8 cellular contexts compared by ENCODE assay signal in the genomic region with DNA sequence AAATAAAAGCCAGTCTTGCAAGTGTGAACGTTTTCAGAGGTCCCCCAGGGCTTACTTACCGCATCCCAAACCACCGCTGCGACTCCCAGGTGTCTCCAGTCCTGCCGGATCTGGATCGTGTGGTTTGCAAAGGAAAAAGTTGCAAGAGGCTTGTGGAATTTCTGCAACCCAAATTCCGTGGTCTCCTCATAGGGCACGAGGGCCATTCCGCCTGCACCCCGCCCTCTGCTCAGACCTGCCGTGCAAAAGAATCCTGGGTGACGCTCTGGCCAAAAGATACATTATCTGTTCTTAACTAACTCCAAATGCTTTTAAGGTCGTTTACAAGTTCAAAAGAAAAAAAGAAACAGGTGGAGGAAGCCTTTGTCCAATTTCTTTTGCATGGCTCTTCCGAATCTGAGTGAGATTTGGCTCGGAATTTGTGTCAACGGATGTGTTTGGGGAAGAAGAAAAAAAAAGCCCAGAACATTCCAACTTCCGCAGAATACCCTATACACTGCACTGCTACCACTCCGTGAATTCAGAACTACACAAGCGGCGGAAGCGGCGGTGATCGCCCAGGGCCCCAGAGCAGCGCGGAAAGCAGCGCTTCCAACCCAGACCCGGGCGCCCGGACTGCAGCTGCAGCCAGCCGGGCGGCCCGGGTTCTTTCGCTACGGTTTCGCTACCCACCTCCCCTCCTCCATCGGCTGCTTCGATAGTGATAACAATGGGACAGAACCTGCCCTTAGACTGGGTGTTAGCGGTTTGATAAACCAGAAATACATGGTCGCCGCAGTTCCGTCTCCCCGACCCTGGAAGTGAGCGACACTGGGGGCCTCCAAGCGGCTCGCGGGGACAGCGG. TPM values are rescaled to one million over a fixed set of nuclear protein-coding genes. Genes with fewer than 3 reads are reported as not detected.
DNase-seq lines count a peak whose midpoint lies in the region; ATAC-seq, FAIRE-seq and TF ChIP-seq lines count a peak whose summit lies in the region.

No MANE protein-coding gene starts in this region.

- H3K4me3 Mint-ChIP-seq in activated naive CD8-positive, alpha-beta T cell treated with anti-CD3 and anti-CD28 coated beads, Interleukin-2, amount 50 U/mL, for 24 hours = peak overlapping the region; percentile 88
- peak overlapping the region; percentile 96 for H3K4me3 Mint-ChIP-seq in type B pancreatic cell

- H3K9me3 ChIP-seq in cardiac muscle cell (ENCODE audit: low read depth) = no peaks in the 10 kb centered on the region
- no peaks in the 10 kb centered on the region for H3K9me3 ChIP-seq in pancreas

- peaks cover 8% of the 10 kb centered on the region for H3K4me1 ChIP-seq in cardiac muscle cell (ENCODE audit: low read depth)
- peaks cover 0 to 7% (median 5%) of the 10 kb centered on the region in 3 donors for H3K4me1 ChIP-seq in pancreas

- no peak for TF ChIP-seq CTCF in cardiac muscle cell (IDR thresholded peaks at IDR 0.05; ENCODE audit: low read depth, low read length)
- no peak for TF ChIP-seq CTCF in pancreas (IDR thresholded peaks at IDR 0.05)
- TF ChIP-seq CTCF in type B pancreatic cell (conservative IDR thresholded peaks at IDR 0.05) = no peak

- no peaks in the 10 kb centered on the region for H3K27me3 ChIP-seq in cardiac muscle cell
- H3K27me3 ChIP-seq in pancreas = no peaks in the 10 kb centered on the region

- in situ Hi-C loops in G401 (cut with HindIII; ENCODE audit: low sequenced_read_pairs) = no loop called here

- peaks cover 69% of the 10 kb centered on the region for H3K4me1 Mint-ChIP-seq in activated naive CD8-positive, alpha-beta T cell treated with anti-CD3 and anti-CD28 coated beads, Interleukin-2, amount 50 U/mL, for 24 hours
- peaks cover 23% of the 10 kb centered on the region for H3K4me1 Mint-ChIP-seq in type B pancreatic cell (ENCODE audit: unreplicated experiment)

- H3K27ac ChIP-seq in cardiac muscle cell (peak overlapping the region; percentile 91), pancreas (peak overlapping the region; percentile 65 to 98 (median 93))

- no peak for FAIRE-seq in pancreas (lab: Jason Lieb, UNC)

- intact Hi-C loops in pancreas (cut with DNase I) = no loop called here

- H3K36me3 ChIP-seq in cardiac muscle cell = peaks cover 24% of the 10 kb centered on the region
- H3K36me3 ChIP-seq in pancreas = no peaks in the 10 kb centered on the region

- no peaks in the 10 kb centered on the region for H3K9me3 Mint-ChIP-seq in activated naive CD8-positive, alpha-beta T cell treated with anti-CD3 and anti-CD28 coated beads, Interleukin-2, amount 50 U/mL, for 24 hours
- H3K9me3 Mint-ChIP-seq in type B pancreatic cell = no peaks in the 10 kb centered on the region

- no peaks in the 10 kb centered on the region for H3K27me3 Mint-ChIP-seq in activated naive CD8-positive, alpha-beta T cell treated with anti-CD3 and anti-CD28 coated beads, Interleukin-2, amount 50 U/mL, for 24 hours
- H3K27me3 Mint-ChIP-seq in type B pancreatic cell = no peaks in the 10 kb centered on the region

- H3K36me3 Mint-ChIP-seq in activated naive CD8-positive, alpha-beta T cell treated with anti-CD3 and anti-CD28 coated beads, Interleukin-2, amount 50 U/mL, for 24 hours (ENCODE audit: low read depth) = peaks cover 36% of the 10 kb centered on the region
- H3K36me3 Mint-ChIP-seq in type B pancreatic cell = peaks cover 22% of the 10 kb centered on the region

- ATAC-seq in GM21723 (IDR thresholded peaks at IDR 0.05; ENCODE audit: unreplicated experiment) (peak; percentile 43), SK-N-SH treated with all-trans-retinoic acid at 6 μM for 48 hours (peak; percentile 78), pancreas (peak; percentile 44 to 71 (median 54))
- ATAC-seq in activated naive CD8-positive, alpha-beta T cell treated with anti-CD3 and anti-CD28 coated beads, Interleukin-2, amount 50 U/mL, for 24 hours = peak; percentile 37

- peak; percentile 66 for DNase-seq in G401 (ENCODE audit: low spot score)
- peak; percentile 66 for DNase-seq in Jurkat, Clone E6-1 (ENCODE audit: low read depth, low spot score)
- DNase-seq in activated naive CD8-positive, alpha-beta T cell treated with anti-CD3 and anti-CD28 coated beads, Interleukin-2, amount 50 U/mL, for 24 hours = peak; percentile 69
- DNase-seq in cardiac muscle cell (ENCODE audit: low read depth in 1 of 2, low spot score in 1 of 2) = peak; percentile 82 to 83
- peak; percentile 46 to 86 (median 64) for DNase-seq in pancreas
- DNase-seq in type B pancreatic cell (ENCODE audit: extremely low spot score, unreplicated experiment) = peak; percentile 78

- peak overlapping the region; percentile 80 for H3K4me3 ChIP-seq in Jurkat, Clone E6-1 (ENCODE audit: low read length)
- peak overlapping the region; percentile 96 for H3K4me3 ChIP-seq in cardiac muscle cell
- H3K4me3 ChIP-seq in pancreas = peak overlapping the region; percentile 87 to 98 (median 94)

- WGBS in pancreas, 2 donors = 1% methylated on average over 47 of the region's 47 CpGs

- peak overlapping the region; percentile 86 for H3K27ac Mint-ChIP-seq in activated naive CD8-positive, alpha-beta T cell treated with anti-CD3 and anti-CD28 coated beads, Interleukin-2, amount 50 U/mL, for 24 hours
- peak overlapping the region; percentile 87 for H3K27ac Mint-ChIP-seq in type B pancreatic cell

TF ChIP-seq in SK-N-SH treated with all-trans-retinoic acid at 6 μM for 48 hours, 23 proteins besides CTCF, POLR2A, EP300 and RAD21 (continues in another document):
- TF ChIP-seq, protein P1, sequence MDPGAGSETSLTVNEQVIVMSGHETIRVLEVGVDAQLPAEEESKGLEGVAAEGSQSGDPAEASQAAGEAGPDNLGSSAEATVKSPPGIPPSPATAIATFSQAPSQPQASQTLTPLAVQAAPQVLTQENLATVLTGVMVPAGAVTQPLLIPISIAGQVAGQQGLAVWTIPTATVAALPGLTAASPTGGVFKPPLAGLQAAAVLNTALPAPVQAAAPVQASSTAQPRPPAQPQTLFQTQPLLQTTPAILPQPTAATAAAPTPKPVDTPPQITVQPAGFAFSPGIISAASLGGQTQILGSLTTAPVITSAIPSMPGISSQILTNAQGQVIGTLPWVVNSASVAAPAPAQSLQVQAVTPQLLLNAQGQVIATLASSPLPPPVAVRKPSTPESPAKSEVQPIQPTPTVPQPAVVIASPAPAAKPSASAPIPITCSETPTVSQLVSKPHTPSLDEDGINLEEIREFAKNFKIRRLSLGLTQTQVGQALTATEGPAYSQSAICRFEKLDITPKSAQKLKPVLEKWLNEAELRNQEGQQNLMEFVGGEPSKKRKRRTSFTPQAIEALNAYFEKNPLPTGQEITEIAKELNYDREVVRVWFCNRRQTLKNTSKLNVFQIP (CRISPR knock-in tag; IDR thresholded peaks at IDR 0.05; ENCODE audit: borderline replicate concordance, low read depth) = no peak
- TF ChIP-seq TCF4 (CRISPR knock-in tag; IDR thresholded peaks at IDR 0.05; ENCODE audit: borderline replicate concordance) (no peak), ISL1 (CRISPR knock-in tag; IDR thresholded peaks at IDR 0.05) (0 out of 2 replicates have a peak, but pooled peaks have one; percentile 11), TOX (CRISPR knock-in tag; IDR thresholded peaks at IDR 0.05; ENCODE audit: borderline replicate concordance) (no peak), PPARA (CRISPR knock-in tag; IDR thresholded peaks at IDR 0.05; ENCODE audit: borderline replicate concordance) (no peak), ZNF565 (CRISPR knock-in tag; conservative IDR thresholded peaks at IDR 0.05; ENCODE audit: low read depth) (no peak), ZFP3 (CRISPR knock-in tag; IDR thresholded peaks at IDR 0.05) (0 out of 2 replicates have a peak, but pooled peaks have one; percentile 16)
- TF ChIP-seq, protein P2, sequence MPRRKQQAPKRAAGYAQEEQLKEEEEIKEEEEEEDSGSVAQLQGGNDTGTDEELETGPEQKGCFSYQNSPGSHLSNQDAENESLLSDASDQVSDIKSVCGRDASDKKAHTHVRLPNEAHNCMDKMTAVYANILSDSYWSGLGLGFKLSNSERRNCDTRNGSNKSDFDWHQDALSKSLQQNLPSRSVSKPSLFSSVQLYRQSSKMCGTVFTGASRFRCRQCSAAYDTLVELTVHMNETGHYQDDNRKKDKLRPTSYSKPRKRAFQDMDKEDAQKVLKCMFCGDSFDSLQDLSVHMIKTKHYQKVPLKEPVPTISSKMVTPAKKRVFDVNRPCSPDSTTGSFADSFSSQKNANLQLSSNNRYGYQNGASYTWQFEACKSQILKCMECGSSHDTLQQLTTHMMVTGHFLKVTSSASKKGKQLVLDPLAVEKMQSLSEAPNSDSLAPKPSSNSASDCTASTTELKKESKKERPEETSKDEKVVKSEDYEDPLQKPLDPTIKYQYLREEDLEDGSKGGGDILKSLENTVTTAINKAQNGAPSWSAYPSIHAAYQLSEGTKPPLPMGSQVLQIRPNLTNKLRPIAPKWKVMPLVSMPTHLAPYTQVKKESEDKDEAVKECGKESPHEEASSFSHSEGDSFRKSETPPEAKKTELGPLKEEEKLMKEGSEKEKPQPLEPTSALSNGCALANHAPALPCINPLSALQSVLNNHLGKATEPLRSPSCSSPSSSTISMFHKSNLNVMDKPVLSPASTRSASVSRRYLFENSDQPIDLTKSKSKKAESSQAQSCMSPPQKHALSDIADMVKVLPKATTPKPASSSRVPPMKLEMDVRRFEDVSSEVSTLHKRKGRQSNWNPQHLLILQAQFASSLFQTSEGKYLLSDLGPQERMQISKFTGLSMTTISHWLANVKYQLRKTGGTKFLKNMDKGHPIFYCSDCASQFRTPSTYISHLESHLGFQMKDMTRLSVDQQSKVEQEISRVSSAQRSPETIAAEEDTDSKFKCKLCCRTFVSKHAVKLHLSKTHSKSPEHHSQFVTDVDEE (CRISPR knock-in tag; IDR thresholded peaks at IDR 0.05) = no peak

RNA-seq across cellular contexts. Expression of a gene that starts 0.8 kb away (rescaled TPM):
- total RNA-seq in G401 (2014; rRNA removed; shearing (Covaris generic)) = 72.0 and 73.8 TPM in 2 replicates
- polyA plus RNA-seq in Jurkat, Clone E6-1 (2012; ENCODE audit: insufficient read depth, insufficient read length) = 53.5 TPM
- 39.8 and 50.7 TPM in 2 replicates for total RNA-seq in cardiac muscle cell
- 49.3 and 55.9 TPM in 2 replicates for polyA plus RNA-seq in cardiac muscle cell
- 1 to 10 TPM; 4.2 to 9.1 (median 5.2) TPM for total RNA-seq in pancreas
- polyA plus RNA-seq in pancreas = 1 to 10 TPM; 6.0 to 8.2 TPM
- 23.1 and 26.4 TPM in 2 replicates for total RNA-seq in type B pancreatic cell (ENCODE audit: low replicate concordance)

Comparison
In these comparisons a context has a peak if more than half of its experiments do, and no peak if none do; other contexts are left out.
1. Peak in every context shown above with its lines: DNase-seq, ATAC-seq, H3K4me3 ChIP-seq and H3K27ac ChIP-seq.